Comparison of ENCODE assay signal across 29 cellular contexts in the genomic region with DNA sequence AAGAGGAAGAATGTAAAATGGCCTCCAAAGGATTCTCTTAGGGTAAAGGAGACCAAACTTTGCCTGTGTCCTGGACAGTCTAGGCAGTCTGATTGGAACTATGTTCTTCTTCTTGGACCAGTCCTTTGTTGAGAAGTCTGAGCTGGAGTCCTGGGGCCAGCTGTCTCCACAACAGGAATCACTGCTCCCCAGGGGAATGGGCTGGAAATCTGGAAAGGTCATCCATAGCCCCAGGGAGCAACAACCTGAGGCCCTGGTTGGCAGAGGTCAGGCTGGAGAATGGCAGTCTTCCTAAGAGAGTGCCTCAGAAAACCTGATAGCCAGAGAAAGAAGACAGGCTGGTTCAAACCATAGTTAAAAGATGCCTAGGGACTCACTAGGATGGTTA.
"Had no signal": no experiment of that assay in that cellular context is flagged by ENCODE, and none has a peak within 500 bp of the region (broad histone marks: within the 10 kb centered on the region; RNA-seq: fewer than 3 reads in every experiment).

No MANE protein-coding gene starts in this region.

- H3K9me3 ChIP-seq: esophagus squamous epithelium, heart right ventricle, left lung, neutrophil, pancreas, prostate gland, sigmoid colon, thoracic aorta had no signal

- ATAC-seq: activated CD8-positive, alpha-beta memory T cell treated with anti-CD3 and anti-CD28 coated beads, Interleukin-2, amount 10 ng/mL, durations not matched to agents 7 days and 5 days; activated CD8-positive, alpha-beta T cell treated with anti-CD3 and anti-CD28 coated beads for 36 hours; activated naive CD8-positive, alpha-beta T cell treated with anti-CD3 and anti-CD28 coated beads, Interleukin-2, amount 50 U/mL, for 24 hours; left lung; stimulated activated effector memory CD8-positive, alpha-beta T cell treated with anti-CD3 and anti-CD28 coated beads, Interleukin-12 subunit alpha, Interleukin-12 subunit beta, amount 100 ng/mL, for 72 hours had no signal

- H3K27me3 Mint-ChIP-seq: activated CD8-positive, alpha-beta T cell treated with anti-CD3 and anti-CD28 coated beads for 36 hours; activated naive CD4-positive, alpha-beta T cell treated with anti-CD3 and anti-CD28 coated beads, Interleukin-2, amount 50 U/mL, for 24 hours; stimulated activated naive CD8-positive, alpha-beta T cell treated with anti-CD3 and anti-CD28 coated beads, Interleukin-15, Interleukin-2, amounts not matched to agents 100 ng/mL and 50 ng/mL, for 24 hours had no signal

- FAIRE-seq: bronchial epithelial cell, pancreas, small intestine, urothelium cell line had no signal

- H3K4me3 Mint-ChIP-seq: activated B cell treated with CpG ODN at 0.5 μM for 24 hours; activated CD8-positive, alpha-beta memory T cell treated with anti-CD3 and anti-CD28 coated beads, Interleukin-2, amount 10 ng/mL, durations not matched to agents 7 days and 5 days; activated CD8-positive, alpha-beta T cell treated with anti-CD3 and anti-CD28 coated beads for 36 hours; activated naive CD4-positive, alpha-beta T cell treated with anti-CD3 and anti-CD28 coated beads, Interleukin-2, amount 50 U/mL, for 24 hours; activated naive CD8-positive, alpha-beta T cell treated with anti-CD3 and anti-CD28 coated beads, Interleukin-2, amount 50 U/mL, for 24 hours; central memory CD8-positive, alpha-beta T cell; dendritic cell treated with granulocyte-macrophage colony-stimulating factor and Interleukin-4, amounts not matched to agents 40 ng/mL and 50 ng/mL, for 4 days; nephron; stimulated activated effector memory CD8-positive, alpha-beta T cell treated with anti-CD3 and anti-CD28 coated beads, Interleukin-12 subunit alpha, Interleukin-12 subunit beta, amount 100 ng/mL, for 72 hours; stimulated activated naive CD8-positive, alpha-beta T cell treated with anti-CD3 and anti-CD28 coated beads, Interleukin-15, Interleukin-2, amounts not matched to agents 100 ng/mL and 50 ng/mL, for 24 hours; T-helper 2 cell treated with Interferon-gamma antibody and Interleukin-4, amounts not matched to agents 5 μg/mL and 100 μg/mL, for 36 hours had no signal

- H3K9me3 Mint-ChIP-seq: activated B cell treated with CpG ODN at 0.5 μM for 24 hours; activated CD8-positive, alpha-beta T cell treated with anti-CD3 and anti-CD28 coated beads for 36 hours; activated naive CD4-positive, alpha-beta T cell treated with anti-CD3 and anti-CD28 coated beads, Interleukin-2, amount 50 U/mL, for 24 hours; activated naive CD8-positive, alpha-beta T cell treated with anti-CD3 and anti-CD28 coated beads, Interleukin-2, amount 50 U/mL, for 24 hours; activated T-helper 2 cell treated with anti-CD3 and anti-CD28 coated beads, Interferon-gamma antibody, Interleukin-2, Interleukin-4, amounts not matched to agents 10 μg/mL and 5 μg/mL and 100 μg/mL, durations not matched to agents 14 hours and 24 hours and 36 hours; central memory CD8-positive, alpha-beta T cell; dendritic cell treated with granulocyte-macrophage colony-stimulating factor and Interleukin-4, amounts not matched to agents 40 ng/mL and 50 ng/mL, for 4 days; nephron; stimulated activated effector memory CD8-positive, alpha-beta T cell treated with anti-CD3 and anti-CD28 coated beads, Interleukin-12 subunit alpha, Interleukin-12 subunit beta, amount 100 ng/mL, for 72 hours; stimulated activated naive CD8-positive, alpha-beta T cell treated with anti-CD3 and anti-CD28 coated beads, Interleukin-15, Interleukin-2, amounts not matched to agents 100 ng/mL and 50 ng/mL, for 24 hours; T-helper 2 cell treated with Interferon-gamma antibody and Interleukin-4, amounts not matched to agents 5 μg/mL and 100 μg/mL, for 36 hours had no signal

- H3K27ac ChIP-seq: epithelial cell of prostate, esophagus squamous epithelium, heart right ventricle, neutrophil, pancreas, prostate gland, sigmoid colon, thoracic aorta had no signal

- H3K27ac Mint-ChIP-seq: activated B cell treated with CpG ODN at 0.5 μM for 24 hours; activated CD8-positive, alpha-beta memory T cell treated with anti-CD3 and anti-CD28 coated beads, Interleukin-2, amount 10 ng/mL, durations not matched to agents 7 days and 5 days; activated CD8-positive, alpha-beta T cell treated with anti-CD3 and anti-CD28 coated beads for 36 hours; activated naive CD4-positive, alpha-beta T cell treated with anti-CD3 and anti-CD28 coated beads, Interleukin-2, amount 50 U/mL, for 24 hours; activated naive CD8-positive, alpha-beta T cell treated with anti-CD3 and anti-CD28 coated beads, Interleukin-2, amount 50 U/mL, for 24 hours; activated T-helper 2 cell treated with anti-CD3 and anti-CD28 coated beads, Interferon-gamma antibody, Interleukin-2, Interleukin-4, amounts not matched to agents 10 μg/mL and 5 μg/mL and 100 μg/mL, durations not matched to agents 14 hours and 24 hours and 36 hours; dendritic cell treated with granulocyte-macrophage colony-stimulating factor and Interleukin-4, amounts not matched to agents 40 ng/mL and 50 ng/mL, for 4 days; stimulated activated effector memory CD8-positive, alpha-beta T cell treated with anti-CD3 and anti-CD28 coated beads, Interleukin-12 subunit alpha, Interleukin-12 subunit beta, amount 100 ng/mL, for 72 hours; stimulated activated naive CD8-positive, alpha-beta T cell treated with anti-CD3 and anti-CD28 coated beads, Interleukin-15, Interleukin-2, amounts not matched to agents 100 ng/mL and 50 ng/mL, for 24 hours; T-helper 2 cell treated with Interferon-gamma antibody and Interleukin-4, amounts not matched to agents 5 μg/mL and 100 μg/mL, for 36 hours had no signal

- DNase-seq: activated B cell treated with CpG ODN at 0.5 μM for 24 hours; activated CD4-positive, alpha-beta T cell treated with anti-CD3 and anti-CD28 coated beads, Interleukin-2, amount 50 U/mL, for 1 hour; activated CD8-positive, alpha-beta memory T cell treated with anti-CD3 and anti-CD28 coated beads, Interleukin-2, amount 10 ng/mL, durations not matched to agents 7 days and 5 days; activated CD8-positive, alpha-beta T cell treated with anti-CD3 and anti-CD28 coated beads for 36 hours; activated naive CD8-positive, alpha-beta T cell treated with anti-CD3 and anti-CD28 coated beads, Interleukin-2, amount 50 U/mL, for 24 hours; activated T-cell treated with anti-CD3 and anti-CD28 coated beads, Interleukin-2, amount 50 U/mL, for 48 hours; esophagus squamous epithelium; foreskin melanocyte; heart right ventricle; left lung; pancreas; retina; sigmoid colon; stimulated activated CD4-positive, alpha-beta T cell treated with anti-CD3 and anti-CD28 coated beads, Interleukin-4, amount 100 ng/mL, for 24 hours had no signal

- H3K27me3 ChIP-seq: esophagus squamous epithelium, heart right ventricle, left lung, pancreas, sigmoid colon had no signal

- H3K36me3 ChIP-seq: heart right ventricle, left lung, neutrophil, prostate gland, sigmoid colon, thoracic aorta had no signal

- H3K36me3 Mint-ChIP-seq: activated CD8-positive, alpha-beta memory T cell treated with anti-CD3 and anti-CD28 coated beads, Interleukin-2, amount 10 ng/mL, durations not matched to agents 7 days and 5 days; activated naive CD4-positive, alpha-beta T cell treated with anti-CD3 and anti-CD28 coated beads, Interleukin-2, amount 50 U/mL, for 24 hours; stimulated activated effector memory CD8-positive, alpha-beta T cell treated with anti-CD3 and anti-CD28 coated beads, Interleukin-12 subunit alpha, Interleukin-12 subunit beta, amount 100 ng/mL, for 72 hours had no signal

- H3K4me1 Mint-ChIP-seq: activated B cell treated with CpG ODN at 0.5 μM for 24 hours; activated CD8-positive, alpha-beta memory T cell treated with anti-CD3 and anti-CD28 coated beads, Interleukin-2, amount 10 ng/mL, durations not matched to agents 7 days and 5 days; activated naive CD4-positive, alpha-beta T cell treated with anti-CD3 and anti-CD28 coated beads, Interleukin-2, amount 50 U/mL, for 24 hours; activated naive CD8-positive, alpha-beta T cell treated with anti-CD3 and anti-CD28 coated beads, Interleukin-2, amount 50 U/mL, for 24 hours; central memory CD8-positive, alpha-beta T cell; stimulated activated effector memory CD8-positive, alpha-beta T cell treated with anti-CD3 and anti-CD28 coated beads, Interleukin-12 subunit alpha, Interleukin-12 subunit beta, amount 100 ng/mL, for 72 hours had no signal

- H3K4me3 ChIP-seq: esophagus squamous epithelium, heart right ventricle, left lung, pancreas, prostate gland, sigmoid colon, thoracic aorta had no signal
